Comparison of ENCODE assay signal across 10 cellular contexts in the genomic region with DNA sequence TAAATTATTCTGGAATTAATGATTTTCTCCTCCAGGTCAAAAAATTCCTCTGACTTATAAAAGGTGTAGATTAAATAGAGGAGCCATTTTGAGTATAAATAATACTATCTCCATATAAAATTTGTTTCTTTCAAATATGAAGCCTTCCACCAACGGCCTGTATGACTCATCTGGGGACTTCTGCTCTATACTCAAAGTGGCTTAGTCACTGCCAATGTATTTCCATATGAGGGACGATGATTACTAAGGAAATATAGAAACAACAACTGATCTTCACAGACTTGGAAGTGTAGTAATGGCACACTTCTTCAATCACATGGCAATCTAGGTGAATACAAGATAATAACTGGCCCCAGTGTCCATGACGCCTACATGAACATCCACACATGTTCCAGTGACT.
DNase-seq lines count a peak whose midpoint lies in the region; ATAC-seq, FAIRE-seq and TF ChIP-seq lines count a peak whose summit lies in the region.
"Had no signal": no experiment of that assay in that cellular context is flagged by ENCODE, and none has a peak within 500 bp of the region (broad histone marks: within the 10 kb centered on the region; RNA-seq: fewer than 3 reads in every experiment).

No MANE protein-coding gene starts in this region.

- RAD21 ChIA-PET in HCT116 (lab: Charles Lee; ENCODE audit: low non-redundant PET in 1 of 2, low total read pairs in 2 of 2, uncharacterized antibody in 2 of 2, unreplicated experiment in 2 of 2): no interaction called here

- H2AFZ ChIP-seq in HCT116 (ENCODE audit: low read depth, low read length, poor library complexity, severe bottlenecking) (peak overlapping the region; percentile 94), PC-3 (ENCODE audit: low read length) (peak overlapping the region; percentile 58)

- no peaks in the 10 kb centered on the region for H4K20me1 ChIP-seq in HCT116 (ENCODE audit: insufficient read depth)
- H4K20me1 ChIP-seq in PC-3 (ENCODE audit: low read length): no peaks in the 10 kb centered on the region

- H3K79me2 ChIP-seq in HCT116 (ENCODE audit: insufficient read depth, low read length) (no peaks in the 10 kb centered on the region), PC-3 (ENCODE audit: low read length) (no peaks in the 10 kb centered on the region)

- H3K4me1 ChIP-seq in HCT116 (ENCODE audit: control insufficient read depth in 1 of 2, insufficient read depth in 2 of 2, low read length in 2 of 2) (peaks cover 0 to 7% of the 10 kb centered on the region in 2 experiments; a peak in 2 of 4 replicates), PC-3 (ENCODE audit: insufficient read depth, low read length) (peaks cover 21% of the 10 kb centered on the region), kidney (ENCODE audit: control insufficient read depth in 1 of 2, insufficient read depth in 1 of 2, low read depth in 1 of 2, low read length in 2 of 2) (no peaks in the 10 kb centered on the region)

- peak overlapping the region; percentile 48 for H3K4me2 ChIP-seq in HCT116 (ENCODE audit: low read length)
- peak overlapping the region; percentile 39 for H3K4me2 ChIP-seq in PC-3 (ENCODE audit: low read length)

- intact Hi-C loops in HCT116 (cut with micrococcal nuclease): no loop called here
- intact Hi-C loops in PC-3 (cut with micrococcal nuclease): loop anchor here (5.0 kb wide), 2 partner anchors 38 to 52 kb away; no protein-coding TSS in a partner anchor
- intact Hi-C loops in kidney (cut with DNase I): no loop called here

- TF ChIP-seq RAD21 in HCT116 (IDR thresholded peaks at IDR 0.05; ENCODE audit: low read depth): no peak

- no peaks in the 10 kb centered on the region for H3K36me3 ChIP-seq in HCT116 (ENCODE audit: control insufficient read depth in 1 of 2, insufficient read depth in 2 of 2, low read length in 2 of 2)
- no peaks in the 10 kb centered on the region for H3K36me3 ChIP-seq in PC-3 (ENCODE audit: low read depth, low read length)
- no peaks in the 10 kb centered on the region for H3K36me3 ChIP-seq in kidney (ENCODE audit: control insufficient read depth in 1 of 2, insufficient read depth in 2 of 2, low read length in 2 of 2)

- TF ChIP-seq POLR2A in HCT116 (IDR thresholded peaks at IDR 0.05; ENCODE audit: borderline replicate concordance, extremely low read depth, insufficient read depth, insufficient read length): no peak

- no peak for FAIRE-seq in kidney (lab: Jason Lieb, UNC)

- H3K9me2 ChIP-seq in HCT116 (ENCODE audit: insufficient read depth): no peaks in the 10 kb centered on the region
- H3K9me2 ChIP-seq in PC-3 (replicated peaks; ENCODE audit: low read length): no peaks in the 10 kb centered on the region; the same call in 1 of the 2 replicates

- CTCF ChIA-PET in HCT116 (lab: Charles Lee): no interaction called here
- CTCF ChIA-PET in PC-3 (lab: Charles Lee): interaction anchor here (0.6 kb wide), 1 partner anchor 533 kb away, joined by 6 read pairs; no protein-coding TSS in a partner anchor

- POLR2A ChIA-PET in HCT116 (lab: Charles Lee) (no interaction called here), PC-3 (lab: Charles Lee; ENCODE audit: unreplicated experiment) (no interaction called here)

- peak; percentile 14 for DNase-seq in 8988T
- peak; percentile 41 for DNase-seq in HCT116 (ENCODE audit: low read depth, low spot score)
- peak; percentile 80 for DNase-seq in PC-3
- peak; percentile 14 for DNase-seq in epithelial cell of prostate (ENCODE audit: low read depth, low spot score)
- no peak for DNase-seq in RPMI8226
- DNase-seq in kidney: no peak
- no peak for DNase-seq in NCI-H187 (lab: John Stamatoyannopoulos, UW)
- DNase-seq: caudate nucleus, NCI-H2171 had no signal

- no peak overlapping the region for H3K4me3 ChIP-seq in HCT116 (replicated peaks in 1 of 2; ENCODE audit: low read depth in 1 of 2, low read length in 2 of 2)
- no peak overlapping the region for H3K4me3 ChIP-seq in PC-3 (ENCODE audit: low read length)
- no peak overlapping the region for H3K4me3 ChIP-seq in kidney (ENCODE audit: low read length in 2 of 2)

- no peak for TF ChIP-seq CTCF in HCT116 (IDR thresholded peaks at IDR 0.05 in 2 of 3, conservative IDR thresholded peaks at IDR 0.05 in 1 of 3; ENCODE audit: borderline replicate concordance in 1 of 3, insufficient read depth in 1 of 3, low read depth in 2 of 3, low read length in 2 of 3)
- no peak for TF ChIP-seq CTCF in PC-3 (conservative IDR thresholded peaks at IDR 0.05; ENCODE audit: low read depth, low read length)
- no peak for TF ChIP-seq CTCF in kidney (IDR thresholded peaks at IDR 0.05; ENCODE audit: borderline replicate concordance, extremely low read depth, insufficient read depth)

- BruUV-seq in HCT116 (replicated peaks; lab: Mats Ljungman, UMichigan) (no TSS peak), PC-3 (replicated peaks; lab: Mats Ljungman, UMichigan) (no TSS peak)

- H3F3A ChIP-seq in PC-3 (ENCODE audit: low read length, unreplicated experiment): no peaks in the 10 kb centered on the region

- H3K9me3 ChIP-seq in HCT116 (ENCODE audit: control insufficient read depth in 1 of 2, insufficient read depth in 1 of 2, low read depth in 1 of 2, low read length in 2 of 2) (no peaks in the 10 kb centered on the region), PC-3 (ENCODE audit: low read length) (no peaks in the 10 kb centered on the region), kidney (ENCODE audit: control insufficient read depth in 1 of 2, low read length in 2 of 2) (no peaks in the 10 kb centered on the region)

- peak; percentile 69 for ATAC-seq in HCT116
- ATAC-seq in PC-3: peak; percentile 82
- no peak for ATAC-seq in HG03045 (IDR thresholded peaks at IDR 0.05; ENCODE audit: unreplicated experiment)

- H3K27ac ChIP-seq in HCT116 (ENCODE audit: low read depth, low read length): no peak overlapping the region
- H3K27ac ChIP-seq in PC-3 (ENCODE audit: low read length): peak overlapping the region; percentile 75
- H3K27ac ChIP-seq in epithelial cell of prostate: no peak overlapping the region
- H3K27ac ChIP-seq in kidney (ENCODE audit: low read depth in 2 of 2, low read length in 2 of 2): no peak overlapping the region

- H3K9ac ChIP-seq in HCT116 (ENCODE audit: low read length) (no peak overlapping the region), PC-3 (ENCODE audit: low read length) (peak overlapping the region; percentile 17; the same call in 1 of the 2 replicates), kidney (ENCODE audit: low read length in 2 of 2) (no peak overlapping the region)

- no peaks in the 10 kb centered on the region for H3K27me3 ChIP-seq in HCT116 (ENCODE audit: insufficient read depth, low read length)
- H3K27me3 ChIP-seq in PC-3 (ENCODE audit: low read length): no peaks in the 10 kb centered on the region

TF ChIP-seq in HCT116, 20 proteins besides CTCF, POLR2A, EP300 and RAD21:
- TF ChIP-seq SRF (IDR thresholded peaks at IDR 0.05; ENCODE audit: low read depth) (no peak), EZH2 (IDR thresholded peaks at IDR 0.05) (no peak), JUND (IDR thresholded peaks at IDR 0.05) (peak; percentile 41; the same call in 1 of the 2 replicates), SP1 (IDR thresholded peaks at IDR 0.05; ENCODE audit: low read depth) (peak; percentile 15; the same call in 1 of the 2 replicates), FOSL1 (IDR thresholded peaks at IDR 0.05; ENCODE audit: low read depth) (peak; percentile 64)
- TF ChIP-seq, protein P1, sequence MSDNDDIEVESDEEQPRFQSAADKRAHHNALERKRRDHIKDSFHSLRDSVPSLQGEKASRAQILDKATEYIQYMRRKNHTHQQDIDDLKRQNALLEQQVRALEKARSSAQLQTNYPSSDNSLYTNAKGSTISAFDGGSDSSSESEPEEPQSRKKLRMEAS (IDR thresholded peaks at IDR 0.05): no peak; the same call in 1 of the 2 replicates
TF ChIP-seq in HCT116: peak in this region for 3.

Comparison
In these comparisons a context has a peak if more than half of its experiments do, and no peak if none do; other contexts are left out.
1. DNase-seq: peak in 8988T (single experiment), HCT116 (single experiment), PC-3 (single experiment) and epithelial cell of prostate (single experiment); none in RPMI8226 (single experiment), kidney (single experiment) and NCI-H187 (0 of 2).